7 cellular contexts compared by ENCODE assay signal in the genomic region with DNA sequence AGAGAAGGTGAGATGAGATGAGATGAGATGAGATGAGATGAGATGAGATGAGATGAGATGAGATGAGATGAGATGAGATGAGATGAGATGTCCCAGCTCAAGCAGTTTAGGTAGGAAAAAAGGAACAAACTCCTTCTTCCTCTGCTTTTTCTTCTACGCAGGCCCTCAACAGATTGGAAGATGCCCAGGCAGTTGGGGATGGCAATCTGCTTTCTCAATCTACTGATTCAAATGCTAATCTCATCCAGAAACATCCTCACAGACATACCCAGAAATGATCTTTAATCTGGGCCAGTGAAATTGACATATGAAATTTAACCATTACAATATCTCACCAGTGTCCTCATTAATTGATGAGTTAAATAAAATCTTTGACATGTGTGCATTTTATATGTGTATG.
"Had no signal": no experiment of that assay in that cellular context is flagged by ENCODE, and none has a peak within 500 bp of the region (broad histone marks: within the 10 kb centered on the region; RNA-seq: fewer than 3 reads in every experiment).

No MANE protein-coding gene starts in this region.

- FAIRE-seq: HepG2 had no signal

- ATAC-seq: HCT116, HepG2 had no signal

- DNase-seq: GM23248, H7, HFFc6, KBM-7 had no signal

- H3K36me3 ChIP-seq: HAP-1 had no signal

- H3K9me3 ChIP-seq: HAP-1 had no signal

- H3K4me3 ChIP-seq: GM23248, HAP-1 had no signal

- H3K27ac ChIP-seq: GM23248 had no signal

- H2AFZ ChIP-seq: GM23248 had no signal

- H3K9ac ChIP-seq: GM23248 had no signal
